In the genomic region with DNA sequence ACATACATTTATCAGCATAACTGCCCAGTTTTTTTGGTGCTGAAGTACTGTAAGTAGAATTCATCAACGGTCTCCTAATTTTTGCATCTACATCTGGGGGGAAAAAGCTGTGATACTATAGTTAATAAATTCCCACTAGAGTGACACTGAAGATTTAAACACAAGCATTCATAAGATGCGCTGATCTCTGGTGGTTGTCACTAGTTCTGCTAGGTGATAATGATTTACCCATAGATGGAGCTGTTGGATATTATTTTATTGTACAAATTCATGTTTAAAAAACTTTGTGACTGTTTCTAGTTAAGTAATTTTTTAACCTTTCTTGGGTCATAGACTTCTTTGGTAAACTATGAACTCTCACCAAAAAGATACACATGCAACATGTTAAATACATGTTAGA, we compare ENCODE assay signal across 14 cellular contexts.
DNase-seq lines count a peak whose midpoint lies in the region; ATAC-seq, FAIRE-seq and TF ChIP-seq lines count a peak whose summit lies in the region.
"Had no signal": no experiment of that assay in that cellular context is flagged by ENCODE, and none has a peak within 500 bp of the region (broad histone marks: within the 10 kb centered on the region; RNA-seq: fewer than 3 reads in every experiment).

No MANE protein-coding gene starts in this region.

- H3K79me2 ChIP-seq in ACC112 (ENCODE audit: control insufficient read depth, insufficient read depth, low read length, unreplicated experiment) (no peaks in the 10 kb centered on the region), GM23248 (ENCODE audit: insufficient read depth) (no peaks in the 10 kb centered on the region)

- H2AFZ ChIP-seq in ACC112 (ENCODE audit: low read length, unreplicated experiment) (no peak overlapping the region), GM23248 (no peak overlapping the region)

- H4K20me1 ChIP-seq in GM23248 (ENCODE audit: insufficient read depth) = no peaks in the 10 kb centered on the region

- ATAC-seq in foreskin keratinocyte (no peak), HG03159 (IDR thresholded peaks at IDR 0.05; ENCODE audit: unreplicated experiment) (no peak), GM18520 (IDR thresholded peaks at IDR 0.05; ENCODE audit: unreplicated experiment) (no peak), GM21619 (IDR thresholded peaks at IDR 0.05; ENCODE audit: unreplicated experiment) (no peak)
- ATAC-seq: left lobe of liver had no signal

- H3K27ac ChIP-seq in ACC112 (ENCODE audit: low read depth, low read length) (peak overlapping the region; percentile 44; the same call in 1 of the 2 replicates), GM23248 (no peak overlapping the region), foreskin keratinocyte (no peak overlapping the region)

- no peaks in the 10 kb centered on the region for H3K9me2 ChIP-seq in GM23248 (ENCODE audit: insufficient read depth)

- H3K4me3 ChIP-seq in ACC112 (ENCODE audit: low read depth, low read length) (no peak overlapping the region), GM23248 (no peak overlapping the region)

- TF ChIP-seq CTCF in foreskin keratinocyte (conservative IDR thresholded peaks at IDR 0.05) = peak; percentile 55

- peaks cover 3% of the 10 kb centered on the region for H3K36me3 ChIP-seq in ACC112 (ENCODE audit: insufficient read depth, low read length)
- H3K36me3 ChIP-seq in GM23248 (ENCODE audit: low read depth) = peaks cover 11% of the 10 kb centered on the region; the same call in 1 of the 2 replicates

- in situ Hi-C loops in GM23248 (cut with MboI) = no loop called here

- H3K4me2 ChIP-seq in GM23248 (ENCODE audit: unreplicated experiment) = no peak overlapping the region

- peak; percentile 29 for FAIRE-seq in TTC549 (lab: Jason Lieb, UNC)

- 61 to 69% methylated on average over 2 of the region's 2 CpGs for WGBS in GM23248 (ENCODE audit: low coverage in 1 of 2, low lambda C conversion rate in 2 of 2, missing lambda C conversion rate in 2 of 2), 2 experiments

- DNase-seq in GM23248 (peak; percentile 5), foreskin keratinocyte (no peak), SKM-1 treated with dmso at 0.1 percent for 144 hours (lab: John Stamatoyannopoulos, UW; ENCODE audit: unreplicated experiment) (no peak)
- DNase-seq: activated CD4-positive, alpha-beta T cell treated with anti-CD3 and anti-CD28 coated beads, Interleukin-2, amount 10 ng/mL, durations not matched to agents 7 days and 5 days; activated naive CD4-positive, alpha-beta T cell; CD4-positive, alpha-beta memory T cell; cortex of kidney; NCI-H774 had no signal

- H3K4me1 ChIP-seq in ACC112 (ENCODE audit: control insufficient read depth, insufficient read depth, low read length, unreplicated experiment) (peaks cover 28% of the 10 kb centered on the region), GM23248 (ENCODE audit: insufficient read depth) (no peaks in the 10 kb centered on the region), foreskin keratinocyte (no peaks in the 10 kb centered on the region)

- H3K27me3 ChIP-seq in ACC112 (ENCODE audit: insufficient read depth, low read length) (no peaks in the 10 kb centered on the region), GM23248 (replicated peaks; ENCODE audit: insufficient read depth) (no peaks in the 10 kb centered on the region), foreskin keratinocyte (no peaks in the 10 kb centered on the region)

- no peak overlapping the region for H3K9ac ChIP-seq in GM23248

- no peaks in the 10 kb centered on the region for H3F3A ChIP-seq in GM23248 (ENCODE audit: insufficient read depth)

- H3K9me3 ChIP-seq in GM23248 (ENCODE audit: low read depth) = no peaks in the 10 kb centered on the region
